ENCODE assay signal across 25 cellular contexts in genomic region chr2:19850526-19851050, GRCh38.
"Had no signal": no experiment of that assay in that cellular context is flagged by ENCODE, and none has a peak within 500 bp of the region (broad histone marks: within the 10 kb centered on the region; RNA-seq: fewer than 3 reads in every experiment).

No MANE protein-coding gene starts in this region.

- H3K27me3 ChIP-seq: esophagus squamous epithelium, gastroesophageal sphincter, neural progenitor cell, right lobe of liver, suprapubic skin, tibial artery, upper lobe of right lung had no signal

- H3K4me3 ChIP-seq: esophagus squamous epithelium, gastroesophageal sphincter, left ventricle myocardium inferior, lower lobe of right lung, neural progenitor cell, prostate gland, right lobe of liver, suprapubic skin, tibial artery, upper lobe of right lung had no signal

- H3K4me2 ChIP-seq: neural progenitor cell had no signal

- H3K36me3 Mint-ChIP-seq: immature natural killer cell; memory B cell; natural killer cell treated with Interleukin-12 subunit alpha and Interleukin-12 subunit beta and Interleukin-15 and Interleukin-18, amount 100 ng/mL, for 72 hours; neural progenitor cell; stimulated activated effector memory CD8-positive, alpha-beta T cell treated with anti-CD3 and anti-CD28 coated beads, Interleukin-12 subunit alpha, Interleukin-12 subunit beta, amount 100 ng/mL, for 72 hours had no signal

- H3K9me3 ChIP-seq: esophagus squamous epithelium, gastroesophageal sphincter, left ventricle myocardium inferior, lower lobe of right lung, prostate gland, right lobe of liver, suprapubic skin, tibial artery, upper lobe of right lung had no signal

- H3K4me1 ChIP-seq: lower lobe of right lung, parathyroid adenoma, prostate gland, suprapubic skin, upper lobe of right lung had no signal

- H2AFZ ChIP-seq: neural progenitor cell, parathyroid adenoma had no signal

- H3K36me3 ChIP-seq: esophagus squamous epithelium, gastroesophageal sphincter, left ventricle myocardium inferior, lower lobe of right lung, neural progenitor cell, prostate gland, right lobe of liver, suprapubic skin, tibial artery, upper lobe of right lung had no signal

- H3K79me2 ChIP-seq: parathyroid adenoma had no signal

- H3K9me3 Mint-ChIP-seq: natural killer cell treated with Interleukin-12 subunit alpha and Interleukin-12 subunit beta and Interleukin-15 and Interleukin-18, amount 100 ng/mL, for 72 hours; stimulated activated effector memory CD8-positive, alpha-beta T cell treated with anti-CD3 and anti-CD28 coated beads, Interleukin-12 subunit alpha, Interleukin-12 subunit beta, amount 100 ng/mL, for 72 hours had no signal

- H3K4me1 Mint-ChIP-seq: central memory CD8-positive, alpha-beta T cell; immature natural killer cell; memory B cell; neural progenitor cell; stimulated activated effector memory CD8-positive, alpha-beta T cell treated with anti-CD3 and anti-CD28 coated beads, Interleukin-12 subunit alpha, Interleukin-12 subunit beta, amount 100 ng/mL, for 72 hours had no signal

- DNase-seq: esophagus squamous epithelium; foreskin fibroblast; glutamatergic neuron; immature natural killer cell; kidney; left cardiac atrium; left ventricle myocardium inferior; lower lobe of right lung; midbrain; occipital lobe; right lobe of liver; stimulated activated CD4-positive, alpha-beta T cell treated with anti-CD3 and anti-CD28 coated beads, Interleukin-4, amount 100 ng/mL, for 1 hour; stimulated activated CD8-positive, alpha-beta memory T cell treated with anti-CD3 and anti-CD28 coated beads, Interleukin-4, amount 100 ng/mL, for 48 hours; stimulated activated naive CD8-positive, alpha-beta T cell treated with anti-CD3 and anti-CD28 coated beads, Interleukin-15, Interleukin-2, amounts not matched to agents 100 U/mL and 50 U/mL, for 24 hours; tibial artery; upper lobe of right lung had no signal

- H3K9ac ChIP-seq: neural progenitor cell, parathyroid adenoma had no signal

- H3K27ac Mint-ChIP-seq: memory B cell; natural killer cell treated with Interleukin-12 subunit alpha and Interleukin-12 subunit beta and Interleukin-15 and Interleukin-18, amount 100 ng/mL, for 72 hours; neural progenitor cell; stimulated activated effector memory CD8-positive, alpha-beta T cell treated with anti-CD3 and anti-CD28 coated beads, Interleukin-12 subunit alpha, Interleukin-12 subunit beta, amount 100 ng/mL, for 72 hours had no signal

- ATAC-seq: gastroesophageal sphincter; natural killer cell treated with Interleukin-12 subunit alpha and Interleukin-12 subunit beta and Interleukin-15 and Interleukin-18, amount 100 ng/mL, for 72 hours; right lobe of liver; stimulated activated naive CD8-positive, alpha-beta T cell treated with anti-CD3 and anti-CD28 coated beads, Interleukin-15, Interleukin-2, amounts not matched to agents 100 U/mL and 50 U/mL, for 24 hours; upper lobe of right lung had no signal

- H3K27ac ChIP-seq: esophagus squamous epithelium, gastroesophageal sphincter, left ventricle myocardium inferior, lower lobe of right lung, neural progenitor cell, parathyroid adenoma, prostate gland, right lobe of liver, suprapubic skin, tibial artery, upper lobe of right lung had no signal

- H3K4me3 Mint-ChIP-seq: central memory CD8-positive, alpha-beta T cell; immature natural killer cell; memory B cell; natural killer cell treated with Interleukin-12 subunit alpha and Interleukin-12 subunit beta and Interleukin-15 and Interleukin-18, amount 100 ng/mL, for 72 hours; neural progenitor cell; stimulated activated effector memory CD8-positive, alpha-beta T cell treated with anti-CD3 and anti-CD28 coated beads, Interleukin-12 subunit alpha, Interleukin-12 subunit beta, amount 100 ng/mL, for 72 hours had no signal
